ENCODE assay signal across 26 cellular contexts in the genomic region with DNA sequence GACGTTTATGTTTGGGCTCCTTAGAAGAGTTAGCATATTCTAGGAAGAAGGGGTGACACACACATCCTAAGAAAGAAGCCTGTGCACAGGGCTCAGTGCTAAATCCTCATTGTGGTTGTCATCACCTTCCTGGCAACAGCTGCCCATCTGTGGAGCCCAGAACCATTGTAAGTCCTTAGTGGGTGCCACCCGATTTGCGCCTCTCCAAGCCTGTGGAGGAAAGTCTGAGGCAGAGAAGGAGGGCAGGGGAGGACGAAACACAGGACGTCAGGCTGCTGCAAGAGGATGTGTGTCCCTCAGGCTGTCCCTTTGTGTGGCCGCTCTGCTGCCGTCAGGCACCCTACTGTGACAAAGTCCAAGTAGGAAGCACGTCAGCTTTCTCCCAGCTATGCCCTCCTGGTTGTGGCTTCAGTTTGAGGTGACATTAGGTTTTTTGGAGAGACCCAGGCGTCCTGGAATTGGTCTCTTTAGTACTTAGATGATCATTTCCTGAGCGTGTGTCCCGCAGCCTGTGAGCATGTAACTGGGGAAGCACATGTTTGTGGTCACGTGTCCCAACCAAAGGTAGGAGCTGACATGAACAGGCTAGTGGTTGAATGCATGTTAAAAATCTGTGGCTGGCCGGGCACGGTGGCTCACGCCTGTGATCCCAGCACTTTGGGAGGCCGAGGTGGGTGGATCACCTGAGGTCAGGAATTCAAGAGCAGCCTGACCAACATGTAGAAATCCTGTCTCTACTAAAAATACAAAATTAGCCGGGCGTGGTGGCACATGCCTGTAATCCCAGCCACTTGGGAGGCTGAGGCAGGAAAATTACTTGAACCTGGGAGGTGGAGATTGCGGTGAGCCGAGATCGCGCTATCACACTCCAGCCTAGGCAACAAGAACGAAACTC. TPM values are rescaled to one million over a fixed set of nuclear protein-coding genes. Genes with fewer than 3 reads are reported as not detected.
DNase-seq lines count a peak whose midpoint lies in the region; ATAC-seq, FAIRE-seq and TF ChIP-seq lines count a peak whose summit lies in the region.
"Had no signal": no experiment of that assay in that cellular context is flagged by ENCODE, and none has a peak within 500 bp of the region (broad histone marks: within the 10 kb centered on the region; RNA-seq: fewer than 3 reads in every experiment).

No MANE protein-coding gene starts in this region.

- no peak for DNase-seq in activated naive CD4-positive, alpha-beta T cell treated with anti-CD3 and anti-CD28 coated beads for 36 hours
- DNase-seq in activated naive CD4-positive, alpha-beta T cell treated with anti-CD3 and anti-CD28 coated beads, Interleukin-2, amount 50 U/mL, for 16 hours = no peak
- DNase-seq in T-cell = no peak
- no peak for DNase-seq in K562 (ENCODE audit: extremely low read depth in 1 of 4, low spot score in 3 of 4)
- no peak for DNase-seq in stimulated activated effector memory CD8-positive, alpha-beta T cell treated with anti-CD3 and anti-CD28 coated beads, Interleukin-12 subunit alpha, Interleukin-12 subunit beta, amount 100 ng/mL, for 72 hours (ENCODE audit: low spot score in 2 of 2)
- no peak for DNase-seq in CD1c-positive myeloid dendritic cell (ENCODE audit: extremely low spot score)
- DNase-seq in GM19240 (ENCODE audit: insufficient read length, low spot score) = no peak
- DNase-seq: activated gamma-delta T cell, erythroblast, foreskin fibroblast, GF-D8, heart right ventricle, Karpas-422, left colon, NCI-H1694 treated with DMSO at 0.1 percent for 48 hours, NCI-H526, WERI-Rb-1 had no signal

- TF ChIP-seq CTCF in K562 (IDR thresholded peaks at IDR 0.05 in 2 of 3, conservative IDR thresholded peaks at IDR 0.05 in 1 of 3; ENCODE audit: insufficient read depth in 2 of 3, low read depth in 1 of 3, low read length in 3 of 3) = no peak

- H3K79me2 ChIP-seq in K562 (ENCODE audit: control insufficient read depth, insufficient read depth, low read length) = no peaks in the 10 kb centered on the region

- H3K27me3 ChIP-seq in K562 (ENCODE audit: control insufficient read depth in 2 of 2, insufficient read depth in 2 of 2, low read length in 2 of 2) = no peaks in the 10 kb centered on the region
- H3K27me3 ChIP-seq: heart right ventricle had no signal

- H3K9me1 ChIP-seq in K562 (ENCODE audit: control insufficient read depth, insufficient read depth, low read length) = peaks cover 2% of the 10 kb centered on the region

- CTCF ChIA-PET in activated naive CD4-positive, alpha-beta T cell treated with anti-CD3 and anti-CD28 coated beads for 36 hours (lab: Charles Lee) = no interaction called here
- CTCF ChIA-PET in T-cell (lab: Charles Lee) (no interaction called here), K562 (lab: Yijun Ruan, JAX; ENCODE audit: low intra/inter-chr PET ratio) (no interaction called here)

- H3K4me3 Mint-ChIP-seq in activated naive CD4-positive, alpha-beta T cell treated with anti-CD3 and anti-CD28 coated beads for 36 hours = no peak overlapping the region
- H3K4me3 Mint-ChIP-seq in T-cell = peak overlapping the region in 1 of 3 donors; percentile 69
- H3K4me3 Mint-ChIP-seq in stimulated activated effector memory CD8-positive, alpha-beta T cell treated with anti-CD3 and anti-CD28 coated beads, Interleukin-12 subunit alpha, Interleukin-12 subunit beta, amount 100 ng/mL, for 72 hours = peak overlapping the region; percentile 4
- H3K4me3 Mint-ChIP-seq: CD14-positive monocyte, neural crest cell had no signal

- FAIRE-seq in K562 (lab: Jason Lieb, UNC) = no peak
- FAIRE-seq: HTR-8/SVneo had no signal

- TF ChIP-seq POLR2A in K562 (conservative IDR thresholded peaks at IDR 0.05) = no peak

- TF ChIP-seq EP300 in K562 (IDR thresholded peaks at IDR 0.05; ENCODE audit: low read length) = no peak

- no peak overlapping the region for H3K4me3 ChIP-seq in K562
- H3K4me3 ChIP-seq: heart right ventricle had no signal

- no peak overlapping the region for H3K4me2 ChIP-seq in K562 (ENCODE audit: insufficient read depth, low read length)

- ATAC-seq in T-cell (replicated peaks in 1 of 4) (no peak), K562 (no peak)
- ATAC-seq in stimulated activated effector memory CD8-positive, alpha-beta T cell treated with anti-CD3 and anti-CD28 coated beads, Interleukin-12 subunit alpha, Interleukin-12 subunit beta, amount 100 ng/mL, for 72 hours = no peak
- ATAC-seq: heart right ventricle, left colon had no signal

- peak overlapping the region; percentile 62 for H3K27ac Mint-ChIP-seq in activated naive CD4-positive, alpha-beta T cell treated with anti-CD3 and anti-CD28 coated beads for 36 hours
- H3K27ac Mint-ChIP-seq in T-cell = peak overlapping the region; percentile 85 to 96
- H3K27ac Mint-ChIP-seq in stimulated activated effector memory CD8-positive, alpha-beta T cell treated with anti-CD3 and anti-CD28 coated beads, Interleukin-12 subunit alpha, Interleukin-12 subunit beta, amount 100 ng/mL, for 72 hours = peak overlapping the region; percentile 77

- no peaks in the 10 kb centered on the region for H3K27me3 Mint-ChIP-seq in activated naive CD4-positive, alpha-beta T cell treated with anti-CD3 and anti-CD28 coated beads for 36 hours (ENCODE audit: low read depth)
- H3K27me3 Mint-ChIP-seq in T-cell = no peaks in the 10 kb centered on the region

- no peaks in the 10 kb centered on the region for H4K20me1 ChIP-seq in K562 (replicated peaks; ENCODE audit: control insufficient read depth, insufficient read depth, low read length)

- H3K36me3 ChIP-seq in K562 (ENCODE audit: control insufficient read depth, insufficient read depth, low read length) = peaks cover 3% of the 10 kb centered on the region; the same call in 1 of the 3 replicates

- intact Hi-C loops in activated naive CD4-positive, alpha-beta T cell treated with anti-CD3 and anti-CD28 coated beads for 36 hours (cut with micrococcal nuclease) = no loop called here
- intact Hi-C loops in K562 (cut with micrococcal nuclease) = no loop called here

- no peaks in the 10 kb centered on the region for H3K9me3 ChIP-seq in K562 (replicated peaks; ENCODE audit: control insufficient read depth, insufficient read depth, low read depth, low read length)
- H3K9me3 ChIP-seq: heart right ventricle had no signal

- in situ Hi-C loops in K562 (cut with MboI) = no loop called here

- no TSS peak for BruUV-seq in K562 (replicated peaks; lab: Mats Ljungman, UMichigan)

- peaks cover 43% of the 10 kb centered on the region for H3K36me3 Mint-ChIP-seq in activated naive CD4-positive, alpha-beta T cell treated with anti-CD3 and anti-CD28 coated beads for 36 hours (ENCODE audit: low read depth)
- H3K36me3 Mint-ChIP-seq in T-cell = peaks cover 44% of the 10 kb centered on the region
- peaks cover 53% of the 10 kb centered on the region for H3K36me3 Mint-ChIP-seq in stimulated activated effector memory CD8-positive, alpha-beta T cell treated with anti-CD3 and anti-CD28 coated beads, Interleukin-12 subunit alpha, Interleukin-12 subunit beta, amount 100 ng/mL, for 72 hours

- H3K4me1 ChIP-seq in K562 (replicated peaks in 1 of 2; ENCODE audit: control insufficient read depth in 2 of 2, insufficient read depth in 2 of 2, low read length in 2 of 2) = peaks cover 7% of the 10 kb centered on the region in 2 experiments
- H3K4me1 ChIP-seq: heart right ventricle had no signal

- peaks cover 53% of the 10 kb centered on the region for H3K4me1 Mint-ChIP-seq in activated naive CD4-positive, alpha-beta T cell treated with anti-CD3 and anti-CD28 coated beads for 36 hours (ENCODE audit: low read depth)
- peaks cover 42 to 56% (median 52%) of the 10 kb centered on the region in 3 donors for H3K4me1 Mint-ChIP-seq in T-cell
- peaks cover 46% of the 10 kb centered on the region for H3K4me1 Mint-ChIP-seq in stimulated activated effector memory CD8-positive, alpha-beta T cell treated with anti-CD3 and anti-CD28 coated beads, Interleukin-12 subunit alpha, Interleukin-12 subunit beta, amount 100 ng/mL, for 72 hours
- H3K4me1 Mint-ChIP-seq: neural crest cell had no signal

- no peak overlapping the region for H3K27ac ChIP-seq in K562 (ENCODE audit: extremely low read depth, low read depth, low read length)
- H3K27ac ChIP-seq: heart right ventricle, WERI-Rb-1 had no signal

- WGBS in K562 (ENCODE audit: insufficient coverage, low coverage, missing lambda C conversion rate) = 58% methylated on average over 17 of the region's 23 CpGs

- no peaks in the 10 kb centered on the region for H3K9me3 Mint-ChIP-seq in activated naive CD4-positive, alpha-beta T cell treated with anti-CD3 and anti-CD28 coated beads for 36 hours
- no peaks in the 10 kb centered on the region for H3K9me3 Mint-ChIP-seq in T-cell
- H3K9me3 Mint-ChIP-seq in stimulated activated effector memory CD8-positive, alpha-beta T cell treated with anti-CD3 and anti-CD28 coated beads, Interleukin-12 subunit alpha, Interleukin-12 subunit beta, amount 100 ng/mL, for 72 hours = no peaks in the 10 kb centered on the region
- H3K9me3 Mint-ChIP-seq: neural crest cell had no signal

- no peak overlapping the region for H2AFZ ChIP-seq in K562 (ENCODE audit: low read depth, low read length)

- H3K9ac ChIP-seq in K562 (ENCODE audit: insufficient read depth in 1 of 2, low read depth in 2 of 2, low read length in 2 of 2) = no peak overlapping the region

- POLR2A ChIA-PET in T-cell (lab: Charles Lee) (no interaction called here), K562 (lab: Yijun Ruan, JAX) (no interaction called here)

- TF ChIP-seq RAD21 in K562 (CRISPR knock-in tag; conservative IDR thresholded peaks at IDR 0.05 in 1 of 2, IDR thresholded peaks at IDR 0.05 in 1 of 2) = no peak

RNA-seq across cellular contexts. Expression of gene CLUAP1, which starts 10.7 kb away (rescaled TPM):
- 10 to 100 TPM; 12.1 to 13.9 TPM for total RNA-seq in activated naive CD4-positive, alpha-beta T cell treated with anti-CD3 and anti-CD28 coated beads for 36 hours
- total RNA-seq in T-cell (10 to 100 TPM; 22.5 to 36.2 (median 32.6) TPM), K562 (2014; rRNA removed) (4.8 and 6.8 TPM in 2 replicates), K562 (2014; rRNA removed; fragmentation: Illumina TruSeq; extraction: Trizol) (10.8 and 11.0 TPM in 2 replicates), K562 (2015; rRNA removed; fragmentation: Illumina TruSeq; extraction: Trizol) (6.9 TPM in 2 replicates), K562 (2021) (6.2 and 6.7 TPM in 2 replicates)
- total RNA-seq in K562 (2011; cell fraction: chromatin; rRNA removed; ENCODE audit: low replicate concordance) = 4.7 and 8.8 TPM in 2 replicates
- 2.0 and 3.0 TPM in 2 replicates for total RNA-seq in K562 (2011; cell fraction: nucleolus; rRNA removed)
- total RNA-seq in K562 (2011; cell fraction: nucleoplasm; rRNA removed) = 3.7 and 4.2 TPM in 2 replicates
- polyA plus RNA-seq in K562 (2011; rRNA removed) (2.2 and 7.8 TPM in 2 replicates), K562 (2014; fragmentation: Illumina TruSeq; extraction: Trizol) (5.9 and 8.3 TPM in 2 replicates), K562 (2014; fragmentation: Nextera tagmentation; extraction: Ambion mirVana) (10 to 100 TPM; 11.1 to 17.6 TPM), K562 (2014; rRNA removed) (4.9 and 6.6 TPM in 2 replicates)
- polyA plus RNA-seq in K562 (2011; cell fraction: cytosol; rRNA removed) = 1.1 and 1.7 TPM in 2 replicates
- 3.2 and 3.3 TPM in 2 replicates for polyA plus RNA-seq in K562 (2011; cell fraction: nucleus; rRNA removed)
- polyA plus RNA-seq in K562 (2012) = 5.3 and 6.6 TPM in 2 replicates
- 9.2 and 14.1 TPM in 2 replicates for polyA minus RNA-seq in K562 (2011; rRNA and poly(A)+ RNA removed)
- polyA minus RNA-seq in K562 (2011; cell fraction: cytosol; rRNA and poly(A)+ RNA removed) = 2.0 and 6.1 TPM in 2 replicates
- polyA minus RNA-seq in K562 (2011; cell fraction: nucleus; rRNA and poly(A)+ RNA removed) = 3.0 and 3.2 TPM in 2 replicates

RNA-seq across cellular contexts. Expression of gene C16orf90, which starts 16.2 kb away (rescaled TPM):
- total RNA-seq in activated naive CD4-positive, alpha-beta T cell treated with anti-CD3 and anti-CD28 coated beads for 36 hours = not detected
- total RNA-seq in T-cell (not detected), K562 (2014; rRNA removed) (not detected in 2 replicates), K562 (2014; rRNA removed; fragmentation: Illumina TruSeq; extraction: Trizol) (not detected in 2 replicates), K562 (2015; rRNA removed; fragmentation: Illumina TruSeq; extraction: Trizol) (not detected in 2 replicates), K562 (2021) (not detected in 2 replicates)
- not detected in 2 replicates for total RNA-seq in K562 (2011; cell fraction: chromatin; rRNA removed; ENCODE audit: low replicate concordance)
- not detected in 2 replicates for total RNA-seq in K562 (2011; cell fraction: nucleolus; rRNA removed)
- total RNA-seq in K562 (2011; cell fraction: nucleoplasm; rRNA removed) = not detected in 2 replicates
- polyA plus RNA-seq in K562 (2011; rRNA removed) (not detected in 2 replicates), K562 (2014; fragmentation: Illumina TruSeq; extraction: Trizol) (not detected in 2 replicates), K562 (2014; fragmentation: Nextera tagmentation; extraction: Ambion mirVana) (not detected), K562 (2014; rRNA removed) (not detected in 2 replicates)
- not detected in 2 replicates for polyA plus RNA-seq in K562 (2011; cell fraction: cytosol; rRNA removed)
- not detected in 2 replicates for polyA plus RNA-seq in K562 (2011; cell fraction: nucleus; rRNA removed)
- not detected in 2 replicates for polyA plus RNA-seq in K562 (2012)
- not detected in 2 replicates for polyA minus RNA-seq in K562 (2011; rRNA and poly(A)+ RNA removed)
- polyA minus RNA-seq in K562 (2011; cell fraction: cytosol; rRNA and poly(A)+ RNA removed) = not detected in 2 replicates
- polyA minus RNA-seq in K562 (2011; cell fraction: nucleus; rRNA and poly(A)+ RNA removed) = not detected in 2 replicates
- total RNA-seq: activated CD8-positive, alpha-beta memory T cell treated with anti-CD3 and anti-CD28 coated beads for 36 hours; cerebellum; heart right ventricle; left colon; neural crest cell; SK-MEL-5; subcutaneous adipose tissue; urinary bladder had no signal
- polyA plus RNA-seq: AG04450, CD14-positive monocyte, heart right ventricle, urinary bladder had no signal
